In genomic region chr5:168295574-168296201, GRCh38 we compare ENCODE assay signal across 11 cellular contexts. TPM values are rescaled to one million over a fixed set of nuclear protein-coding genes. Genes with fewer than 3 reads are reported as not detected.
DNase-seq lines count a peak whose midpoint lies in the region; ATAC-seq and TF ChIP-seq lines count a peak whose summit lies in the region.
"Had no signal": no experiment of that assay in that cellular context is flagged by ENCODE, and none has a peak within 500 bp of the region (broad histone marks: within the 10 kb centered on the region; RNA-seq: fewer than 3 reads in every experiment).

No MANE protein-coding gene starts in this region.

- peaks cover 14% of the 10 kb centered on the region for H3K4me1 ChIP-seq in hepatocyte (ENCODE audit: insufficient read depth)

- ATAC-seq in GM18909 (IDR thresholded peaks at IDR 0.05; ENCODE audit: poor library complexity, unreplicated experiment) (no peak), HG02642 (IDR thresholded peaks at IDR 0.05; ENCODE audit: poor library complexity, unreplicated experiment) (no peak)

- H3K4me3 ChIP-seq in hepatocyte = no peak overlapping the region

- WGBS in hepatocyte (ENCODE audit: low lambda C conversion rate, missing lambda C conversion rate) = 50% methylated on average over 12 of the region's 12 CpGs

- peak overlapping the region; percentile 66 for H3K4me2 ChIP-seq in hepatocyte

- POLR2A ChIA-PET in HEK293T (lab: Yijun Ruan, JAX) = no interaction called here

- TF ChIP-seq CTCF in hepatocyte (IDR thresholded peaks at IDR 0.05; ENCODE audit: poor library complexity) = peak; percentile 41

- peaks cover 83% of the 10 kb centered on the region for H3K79me2 ChIP-seq in hepatocyte

- no peaks in the 10 kb centered on the region for H3K9me3 ChIP-seq in hepatocyte (ENCODE audit: low read depth)

- no peaks in the 10 kb centered on the region for H3K9me2 ChIP-seq in hepatocyte (replicated peaks; ENCODE audit: insufficient read depth)

- no peaks in the 10 kb centered on the region for H3K36me3 ChIP-seq in hepatocyte (replicated peaks; ENCODE audit: insufficient read depth, low read depth)

- peak overlapping the region; percentile 64 for H3K27ac ChIP-seq in hepatocyte

- no peaks in the 10 kb centered on the region for H3K27me3 ChIP-seq in hepatocyte

- CTCF ChIA-PET in HEK293T (lab: Yijun Ruan, JAX) = interaction anchor here (1.7 kb wide), 1 partner anchor 10 kb away, joined by 6 read pairs; no protein-coding TSS in a partner anchor

- no peak overlapping the region for H2AFZ ChIP-seq in hepatocyte

- peaks cover 3% of the 10 kb centered on the region for H4K20me1 ChIP-seq in hepatocyte (ENCODE audit: insufficient read depth, poor library complexity, severe bottlenecking)

- DNase-seq in HEK293T (ENCODE audit: extremely low spot score) = peak; percentile 50
- DNase-seq in amniotic epithelial cell (ENCODE audit: low read depth) = peak; percentile 51
- DNase-seq in hepatocyte (ENCODE audit: low spot score) = peak; percentile 70
- DNase-seq in renal cortical epithelial cell (ENCODE audit: low read depth) = peak; percentile 90
- no peak for DNase-seq in cortex of kidney (lab: John Stamatoyannopoulos, UW)
- DNase-seq in OCI-M2 (lab: John Stamatoyannopoulos, UW; ENCODE audit: unreplicated experiment) = no peak
- DNase-seq: activated naive CD4-positive, alpha-beta T cell treated with anti-CD3 and anti-CD28 coated beads, Interleukin-2, amount 10 ng/mL, durations not matched to agents 7 days and 5 days; NCI-H1048; small intestine had no signal

TF ChIP-seq in HEK293T, 16 proteins besides CTCF, POLR2A, EP300 and RAD21:
- TF ChIP-seq L3MBTL2 (conservative IDR thresholded peaks at IDR 0.05) (no peak), SUZ12 (IDR thresholded peaks at IDR 0.05) (no peak), SP1 (IDR thresholded peaks at IDR 0.05) (no peak), FOXM1 (IDR thresholded peaks at IDR 0.05; ENCODE audit: borderline replicate concordance) (no peak), ARNT (IDR thresholded peaks at IDR 0.05) (no peak), NFRKB (IDR thresholded peaks at IDR 0.05) (no peak), LEF1 (IDR thresholded peaks at IDR 0.05; ENCODE audit: borderline replicate concordance) (no peak), ELF4 (IDR thresholded peaks at IDR 0.05) (no peak), FOXK2 (IDR thresholded peaks at IDR 0.05) (no peak), ZNF384 (IDR thresholded peaks at IDR 0.05) (no peak), PKNOX1 (IDR thresholded peaks at IDR 0.05) (no peak), BHLHE40 (IDR thresholded peaks at IDR 0.05; ENCODE audit: borderline replicate concordance) (no peak)

RNA-seq across cellular contexts. Expression of gene WWC1, which starts 4.2 kb away (rescaled TPM):
- 22.6 and 27.6 TPM in 2 replicates for total RNA-seq in hepatocyte
- polyA plus RNA-seq in hepatocyte = 21.5 and 27.8 TPM in 2 replicates
- 173 and 319 TPM in 2 replicates for total RNA-seq in renal cortical epithelial cell

Comparison
In these comparisons a context has a peak if more than half of its experiments do, and no peak if none do; other contexts are left out.
1. DNase-seq: peak in HEK293T (single experiment), amniotic epithelial cell (single experiment), hepatocyte (single experiment) and renal cortical epithelial cell (single experiment); none in cortex of kidney (single experiment) and OCI-M2 (single experiment).